ENCODE assay signal across 22 cellular contexts in genomic region chr6:31266721-31267360, GRCh38. TPM values are rescaled to one million over a fixed set of nuclear protein-coding genes. Genes with fewer than 3 reads are reported as not detected.
DNase-seq lines count a peak whose midpoint lies in the region; ATAC-seq, FAIRE-seq and TF ChIP-seq lines count a peak whose summit lies in the region.
"Had no signal": no experiment of that assay in that cellular context is flagged by ENCODE, and none has a peak within 500 bp of the region (broad histone marks: within the 10 kb centered on the region; RNA-seq: fewer than 3 reads in every experiment).

No MANE protein-coding gene starts in this region.

- H3K27ac Mint-ChIP-seq in activated CD4-positive, alpha-beta T cell treated with anti-CD3 and anti-CD28 coated beads, Interleukin-2, amount 10 ng/mL, durations not matched to agents 7 days and 5 days = peak overlapping the region; percentile 32
- peak overlapping the region; percentile 21 for H3K27ac Mint-ChIP-seq in activated T-helper 2 cell treated with anti-CD3 and anti-CD28 coated beads, Interferon-gamma antibody, Interleukin-2, Interleukin-4, amounts not matched to agents 10 μg/mL and 5 μg/mL and 100 μg/mL, durations not matched to agents 14 hours and 24 hours and 36 hours
- H3K27ac Mint-ChIP-seq in natural killer cell treated with Interleukin-12 subunit alpha and Interleukin-12 subunit beta and Interleukin-15 and Interleukin-18, amount 100 ng/mL, for 72 hours = peak overlapping the region; percentile 25 to 42

- FAIRE-seq in GM12891 (lab: Jason Lieb, UNC) = no peak
- FAIRE-seq: A549 had no signal

- H3K36me3 Mint-ChIP-seq in activated CD4-positive, alpha-beta T cell treated with anti-CD3 and anti-CD28 coated beads, Interleukin-2, amount 10 ng/mL, durations not matched to agents 7 days and 5 days (ENCODE audit: low read depth) = peaks cover 59% of the 10 kb centered on the region
- peaks cover 52% of the 10 kb centered on the region for H3K36me3 Mint-ChIP-seq in activated T-helper 2 cell treated with anti-CD3 and anti-CD28 coated beads, Interferon-gamma antibody, Interleukin-2, Interleukin-4, amounts not matched to agents 10 μg/mL and 5 μg/mL and 100 μg/mL, durations not matched to agents 14 hours and 24 hours and 36 hours (ENCODE audit: low read depth)
- peaks cover 48% of the 10 kb centered on the region for H3K36me3 Mint-ChIP-seq in natural killer cell treated with Interleukin-12 subunit alpha and Interleukin-12 subunit beta and Interleukin-15 and Interleukin-18, amount 100 ng/mL, for 72 hours

- peaks cover 13% of the 10 kb centered on the region for H3K9me3 Mint-ChIP-seq in activated CD4-positive, alpha-beta T cell treated with anti-CD3 and anti-CD28 coated beads, Interleukin-2, amount 10 ng/mL, durations not matched to agents 7 days and 5 days
- peaks cover 17% of the 10 kb centered on the region for H3K9me3 Mint-ChIP-seq in activated T-helper 2 cell treated with anti-CD3 and anti-CD28 coated beads, Interferon-gamma antibody, Interleukin-2, Interleukin-4, amounts not matched to agents 10 μg/mL and 5 μg/mL and 100 μg/mL, durations not matched to agents 14 hours and 24 hours and 36 hours
- H3K9me3 Mint-ChIP-seq in natural killer cell treated with Interleukin-12 subunit alpha and Interleukin-12 subunit beta and Interleukin-15 and Interleukin-18, amount 100 ng/mL, for 72 hours = peaks cover 13% of the 10 kb centered on the region

- no peak; the same call in 1 of the 2 replicates for TF ChIP-seq POLR2A in GM12891 (IDR thresholded peaks at IDR 0.05; ENCODE audit: low read depth, low read length)

- no peak for ATAC-seq in natural killer cell treated with Interleukin-12 subunit alpha and Interleukin-12 subunit beta and Interleukin-15 and Interleukin-18, amount 100 ng/mL, for 72 hours
- ATAC-seq in sciatic nerve (no peak), HG02981 (IDR thresholded peaks at IDR 0.05; ENCODE audit: unreplicated experiment) (no peak)
- ATAC-seq: A549, left ventricle myocardium superior had no signal

- no peak for DNase-seq in activated CD4-positive, alpha-beta T cell treated with anti-CD3 and anti-CD28 coated beads, Interleukin-2, amount 10 ng/mL, durations not matched to agents 7 days and 5 days
- no peak for DNase-seq in activated CD4-positive, alpha-beta T cell treated with anti-CD3 and anti-CD28 coated beads, Interleukin-2, amount 50 U/mL, for 4 hours
- DNase-seq in GM12891 (ENCODE audit: insufficient read length, low spot score) = no peak
- DNase-seq in activated T-helper 2 cell treated with anti-CD3 and anti-CD28 coated beads, Interferon-gamma antibody, Interleukin-2, Interleukin-4, amounts not matched to agents 10 μg/mL and 5 μg/mL and 100 μg/mL, durations not matched to agents 14 hours and 24 hours and 36 hours (ENCODE audit: low spot score) = no peak
- no peak for DNase-seq in natural killer cell treated with Interleukin-12 subunit alpha and Interleukin-12 subunit beta and Interleukin-15 and Interleukin-18, amount 100 ng/mL, for 72 hours (ENCODE audit: low spot score)
- DNase-seq in NOMO-1 treated with DMSO at 0.1 percent for 48 hours (lab: John Stamatoyannopoulos, UW; ENCODE audit: unreplicated experiment) = no peak
- DNase-seq in sciatic nerve (ENCODE audit: low spot score) = no peak
- DNase-seq: activated effector memory CD4-positive, alpha-beta T cell treated with anti-CD3 and anti-CD28 coated beads, Interleukin-2, amount 50 U/mL, for 16 hours; anterior cingulate cortex; central memory CD4-positive, alpha-beta T cell; DMS 273 treated with DMSO at 0.1 percent for 48 hours; foreskin fibroblast; GOT3; KBM-7; left ventricle myocardium superior; NCI-H1694 treated with DMSO at 0.1 percent for 48 hours; SHP77; spleen; substantia nigra; SW 1271 had no signal

- H3K27me3 Mint-ChIP-seq in activated CD4-positive, alpha-beta T cell treated with anti-CD3 and anti-CD28 coated beads, Interleukin-2, amount 10 ng/mL, durations not matched to agents 7 days and 5 days = peaks cover 5% of the 10 kb centered on the region
- H3K27me3 Mint-ChIP-seq in activated T-helper 2 cell treated with anti-CD3 and anti-CD28 coated beads, Interferon-gamma antibody, Interleukin-2, Interleukin-4, amounts not matched to agents 10 μg/mL and 5 μg/mL and 100 μg/mL, durations not matched to agents 14 hours and 24 hours and 36 hours (ENCODE audit: low read depth) = no peaks in the 10 kb centered on the region
- no peaks in the 10 kb centered on the region for H3K27me3 Mint-ChIP-seq in natural killer cell treated with Interleukin-12 subunit alpha and Interleukin-12 subunit beta and Interleukin-15 and Interleukin-18, amount 100 ng/mL, for 72 hours

- CTCF ChIA-PET in activated CD4-positive, alpha-beta T cell treated with anti-CD3 and anti-CD28 coated beads, Interleukin-2, amount 10 ng/mL, durations not matched to agents 7 days and 5 days (lab: Charles Lee) = no interaction called here

- H3K4me1 Mint-ChIP-seq in activated CD4-positive, alpha-beta T cell treated with anti-CD3 and anti-CD28 coated beads, Interleukin-2, amount 10 ng/mL, durations not matched to agents 7 days and 5 days = peaks cover 32% of the 10 kb centered on the region
- H3K4me1 Mint-ChIP-seq in activated T-helper 2 cell treated with anti-CD3 and anti-CD28 coated beads, Interferon-gamma antibody, Interleukin-2, Interleukin-4, amounts not matched to agents 10 μg/mL and 5 μg/mL and 100 μg/mL, durations not matched to agents 14 hours and 24 hours and 36 hours (ENCODE audit: low read depth) = peaks cover 16% of the 10 kb centered on the region
- peaks cover 34 to 39% of the 10 kb centered on the region in 2 donors for H3K4me1 Mint-ChIP-seq in natural killer cell treated with Interleukin-12 subunit alpha and Interleukin-12 subunit beta and Interleukin-15 and Interleukin-18, amount 100 ng/mL, for 72 hours (ENCODE audit: low read depth in 2 of 2)

- POLR2A ChIA-PET in activated CD4-positive, alpha-beta T cell treated with anti-CD3 and anti-CD28 coated beads, Interleukin-2, amount 10 ng/mL, durations not matched to agents 7 days and 5 days (lab: Charles Lee) = interaction anchor here (1.2 kb wide), 1 partner anchor 85 kb away, joined by 5 read pairs; no protein-coding TSS in a partner anchor

- H3K4me3 Mint-ChIP-seq in activated CD4-positive, alpha-beta T cell treated with anti-CD3 and anti-CD28 coated beads, Interleukin-2, amount 10 ng/mL, durations not matched to agents 7 days and 5 days = no peak overlapping the region
- no peak overlapping the region for H3K4me3 Mint-ChIP-seq in activated T-helper 2 cell treated with anti-CD3 and anti-CD28 coated beads, Interferon-gamma antibody, Interleukin-2, Interleukin-4, amounts not matched to agents 10 μg/mL and 5 μg/mL and 100 μg/mL, durations not matched to agents 14 hours and 24 hours and 36 hours (ENCODE audit: low read depth)
- H3K4me3 Mint-ChIP-seq in natural killer cell treated with Interleukin-12 subunit alpha and Interleukin-12 subunit beta and Interleukin-15 and Interleukin-18, amount 100 ng/mL, for 72 hours = peak overlapping the region; percentile 80

- intact Hi-C loops in activated T-helper 2 cell treated with anti-CD3 and anti-CD28 coated beads, Interferon-gamma antibody, Interleukin-2, Interleukin-4, amounts not matched to agents 10 μg/mL and 5 μg/mL and 100 μg/mL, durations not matched to agents 14 hours and 24 hours and 36 hours (cut with micrococcal nuclease) = no loop called here
- intact Hi-C loops in sciatic nerve (cut with DNase I) = loop anchor here (5.0 kb wide), 1 partner anchor 85 kb away; no protein-coding TSS in a partner anchor

TF ChIP-seq in GM12891, 5 proteins besides CTCF, POLR2A, EP300 and RAD21:
- peak; percentile 76; the same call in 1 of the 2 replicates for TF ChIP-seq POLR2AphosphoS5 (IDR thresholded peaks at IDR 0.05; ENCODE audit: low read depth, low read length)
- TF ChIP-seq POU2F2 (IDR thresholded peaks at IDR 0.05; ENCODE audit: low read depth, low read length) = no peak
- no peak for TF ChIP-seq SPI1 (IDR thresholded peaks at IDR 0.05; ENCODE audit: low read depth, low read length)
- TF ChIP-seq TAF1 (IDR thresholded peaks at IDR 0.05; ENCODE audit: low read depth, low read length) = no peak

RNA-seq across cellular contexts. Expression of gene HLA-C, which starts 5.1 kb away (rescaled TPM):
- total RNA-seq in activated CD4-positive, alpha-beta T cell treated with anti-CD3 and anti-CD28 coated beads, Interleukin-2, amount 10 ng/mL, durations not matched to agents 7 days and 5 days = 1,000 to 10,000 TPM; 1,296 to 1,446 TPM
- polyA plus RNA-seq in GM12891 (2012; ENCODE audit: low read depth, missing spikeins) = 1,176 TPM
- total RNA-seq in activated T-helper 2 cell treated with anti-CD3 and anti-CD28 coated beads, Interferon-gamma antibody, Interleukin-2, Interleukin-4, amounts not matched to agents 10 μg/mL and 5 μg/mL and 100 μg/mL, durations not matched to agents 14 hours and 24 hours and 36 hours = 895 and 906 TPM in 2 replicates
- total RNA-seq in natural killer cell treated with Interleukin-12 subunit alpha and Interleukin-12 subunit beta and Interleukin-15 and Interleukin-18, amount 100 ng/mL, for 72 hours = 1,000 to 10,000 TPM; 1,205 to 1,894 TPM
- total RNA-seq in sciatic nerve = 363 TPM
